ENCODE assay signal across 23 cellular contexts in the genomic region with DNA sequence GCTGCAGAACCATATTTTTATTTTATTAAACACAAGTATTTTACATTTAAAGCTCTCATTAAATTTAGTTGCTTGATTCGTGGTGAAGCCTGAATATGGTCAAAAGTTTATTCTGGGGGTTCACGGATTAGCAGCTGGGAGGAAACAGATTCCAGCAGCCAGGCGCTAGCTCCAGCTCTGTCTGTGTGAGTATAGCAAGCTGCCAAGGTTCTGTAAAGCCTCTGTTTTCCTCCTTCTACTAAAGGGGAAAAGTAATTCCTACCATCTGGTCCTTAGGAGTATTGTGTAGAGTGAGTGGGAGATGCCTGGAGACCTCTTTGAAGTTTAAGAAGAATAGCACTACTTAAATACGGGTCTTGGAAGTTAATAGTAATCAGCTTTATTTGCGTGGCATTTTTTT. TPM values are rescaled to one million over a fixed set of nuclear protein-coding genes. Genes with fewer than 3 reads are reported as not detected.
A peak's percentile ranks its signal among the peaks of the same experiment; 100 is the strongest.
DNase-seq lines count a peak whose midpoint lies in the region; ATAC-seq and TF ChIP-seq lines count a peak whose summit lies in the region.
"Had no signal": no experiment of that assay in that cellular context is flagged by ENCODE, and none has a peak within 500 bp of the region (broad histone marks: within the 10 kb centered on the region; RNA-seq: fewer than 3 reads in every experiment).

No MANE protein-coding gene starts in this region.

- CTCF ChIA-PET in activated CD4-positive, alpha-beta T cell treated with anti-CD3 and anti-CD28 coated beads, Interleukin-2, amount 10 ng/mL, durations not matched to agents 7 days and 5 days (lab: Charles Lee): no interaction called here

- H3K4me1 Mint-ChIP-seq in nephron progenitor cell: peaks cover 70% of the 10 kb centered on the region
- H3K4me1 Mint-ChIP-seq in activated CD4-positive, alpha-beta T cell treated with anti-CD3 and anti-CD28 coated beads, Interleukin-2, amount 10 ng/mL, durations not matched to agents 7 days and 5 days: no peaks in the 10 kb centered on the region

- no peaks in the 10 kb centered on the region for H3K36me3 Mint-ChIP-seq in nephron progenitor cell (ENCODE audit: low read depth)
- H3K36me3 Mint-ChIP-seq in activated CD4-positive, alpha-beta T cell treated with anti-CD3 and anti-CD28 coated beads, Interleukin-2, amount 10 ng/mL, durations not matched to agents 7 days and 5 days (ENCODE audit: low read depth): no peaks in the 10 kb centered on the region

- H3K4me3 ChIP-seq in heart left ventricle (peak overlapping the region in 1 of 12 donors; percentile 5), fibroblast of villous mesenchyme (ENCODE audit: low read depth, low read length) (no peak overlapping the region), uterus (no peak overlapping the region)
- H3K4me3 ChIP-seq: A549 had no signal

- peak overlapping the region; percentile 14 for H3K27ac Mint-ChIP-seq in nephron progenitor cell
- H3K27ac Mint-ChIP-seq in activated CD4-positive, alpha-beta T cell treated with anti-CD3 and anti-CD28 coated beads, Interleukin-2, amount 10 ng/mL, durations not matched to agents 7 days and 5 days: no peak overlapping the region

- no peaks in the 10 kb centered on the region for H3K27me3 ChIP-seq in heart left ventricle
- no peaks in the 10 kb centered on the region for H3K27me3 ChIP-seq in uterus

- H3K4me3 Mint-ChIP-seq in nephron progenitor cell: no peak overlapping the region
- H3K4me3 Mint-ChIP-seq in activated CD4-positive, alpha-beta T cell treated with anti-CD3 and anti-CD28 coated beads, Interleukin-2, amount 10 ng/mL, durations not matched to agents 7 days and 5 days: no peak overlapping the region

- TF ChIP-seq POLR2A in heart left ventricle (IDR thresholded peaks at IDR 0.05): no peak
- no peak for TF ChIP-seq POLR2A in uterus (IDR thresholded peaks at IDR 0.05)

- H3K4me1 ChIP-seq in heart left ventricle: peaks cover 8 to 98% (median 70%) of the 10 kb centered on the region in 12 donors
- H3K4me1 ChIP-seq in uterus: peaks cover 12 to 22% of the 10 kb centered on the region in 2 donors
- H3K4me1 ChIP-seq: A549 had no signal

- peak overlapping the region; percentile 1 to 100 (median 81) for H3K27ac ChIP-seq in heart left ventricle
- peak overlapping the region; percentile 85 to 87 for H3K27ac ChIP-seq in uterus
- H3K27ac ChIP-seq: A549 had no signal

- ATAC-seq in heart left ventricle: no peak
- no peak for ATAC-seq in left cardiac atrium
- ATAC-seq: A549, left lobe of liver had no signal

- H3K9me3 ChIP-seq in heart left ventricle (no peaks in the 10 kb centered on the region), uterus (no peaks in the 10 kb centered on the region)
- H3K9me3 ChIP-seq: A549 had no signal

- TF ChIP-seq CTCF in heart left ventricle (IDR thresholded peaks at IDR 0.05) (no peak), fibroblast of villous mesenchyme (IDR thresholded peaks at IDR 0.05; ENCODE audit: insufficient read depth, low read depth, low read length) (no peak), nephron progenitor cell (IDR thresholded peaks at IDR 0.05) (no peak), uterus (IDR thresholded peaks at IDR 0.05) (no peak)

- H3K27me3 Mint-ChIP-seq in nephron progenitor cell (ENCODE audit: low read depth, poor library complexity): peaks cover 9% of the 10 kb centered on the region
- peaks cover 12% of the 10 kb centered on the region for H3K27me3 Mint-ChIP-seq in activated CD4-positive, alpha-beta T cell treated with anti-CD3 and anti-CD28 coated beads, Interleukin-2, amount 10 ng/mL, durations not matched to agents 7 days and 5 days

- intact Hi-C loops in heart left ventricle (cut with DNase I): loop anchor here in 4 of 10 donors (5.0 to 10.0 kb wide), 5 partner anchors 75 to 370 kb away; no protein-coding TSS in a partner anchor
- intact Hi-C loops in left cardiac atrium (cut with DNase I): loop anchor here in 1 of 2 donors (5.0 kb wide), 1 partner anchor 155 kb away; no protein-coding TSS in a partner anchor
- intact Hi-C loops in uterus (cut with DNase I; ENCODE audit: low total_unique reads): loop anchor here (5.0 kb wide), 1 partner anchor 155 kb away; no protein-coding TSS in a partner anchor

- POLR2A ChIA-PET in activated CD4-positive, alpha-beta T cell treated with anti-CD3 and anti-CD28 coated beads, Interleukin-2, amount 10 ng/mL, durations not matched to agents 7 days and 5 days (lab: Charles Lee): no interaction called here

- H3K36me3 ChIP-seq in heart left ventricle: peaks cover 0 to 65% (median 0%) of the 10 kb centered on the region in 9 donors
- H3K36me3 ChIP-seq in uterus: no peaks in the 10 kb centered on the region

- WGBS in heart left ventricle, 4 donors: 23 to 33% (median 26%) methylated on average over 5 of the region's 5 CpGs

- H3K9me3 Mint-ChIP-seq in nephron progenitor cell: no peaks in the 10 kb centered on the region
- no peaks in the 10 kb centered on the region for H3K9me3 Mint-ChIP-seq in activated CD4-positive, alpha-beta T cell treated with anti-CD3 and anti-CD28 coated beads, Interleukin-2, amount 10 ng/mL, durations not matched to agents 7 days and 5 days

- DNase-seq in heart left ventricle (no peak), left cardiac atrium (no peak), fibroblast of villous mesenchyme (ENCODE audit: low read depth) (peak; percentile 55), nephron progenitor cell (no peak), uterus (no peak), islet precursor cell (no peak), H4 (ENCODE audit: low spot score) (no peak)
- DNase-seq in activated CD4-positive, alpha-beta T cell treated with anti-CD3 and anti-CD28 coated beads, Interleukin-2, amount 10 ng/mL, durations not matched to agents 7 days and 5 days: no peak
- DNase-seq: activated CD4-positive, alpha-beta T cell treated with anti-CD3 and anti-CD28 coated beads, Interleukin-2, amount 50 U/mL, for 4 hours; activated T-cell treated with anti-CD3 and anti-CD28 coated beads for 4 hours; anterior cingulate cortex; C1 segment of cervical spinal cord; DMS53; NCI-H1417 treated with DMSO at 0.1 percent for 48 hours; NCI-H2171; OCI-M1; SHP77 treated with DMSO at 0.1 percent for 48 hours; stimulated activated CD4-positive, alpha-beta T cell treated with anti-CD3 and anti-CD28 coated beads, Interleukin-1b, Interleukin-23, amount 100 ng/mL, for 48 hours; stimulated activated naive CD4-positive, alpha-beta T cell treated with Interleukin-2 at 50 U/mL for 16 hours; T-helper 1 cell had no signal

RNA-seq across cellular contexts. Expression of a gene that starts 22.6 kb away (rescaled TPM):
- total RNA-seq in heart left ventricle (10 to 100 TPM; 44.9 to 97.7 (median 76.3) TPM), left cardiac atrium (10 to 100 TPM; 43.9 to 59.6 TPM), fibroblast of villous mesenchyme (5.2 and 8.7 TPM in 2 replicates), uterus (10 to 100 TPM; 28.2 to 59.6 (median 39.5) TPM)
- 10 to 100 TPM; 42.1 to 52.6 TPM for polyA plus RNA-seq in heart left ventricle
- not detected for total RNA-seq in activated CD4-positive, alpha-beta T cell treated with anti-CD3 and anti-CD28 coated beads, Interleukin-2, amount 10 ng/mL, durations not matched to agents 7 days and 5 days
- 6.5 and 7.5 TPM in 2 replicates for total RNA-seq in H4 (2014; rRNA removed; shearing (Covaris generic))
- polyA plus RNA-seq: H1 had no signal
